ENCODE assay signal across 8 cellular contexts in the genomic region with DNA sequence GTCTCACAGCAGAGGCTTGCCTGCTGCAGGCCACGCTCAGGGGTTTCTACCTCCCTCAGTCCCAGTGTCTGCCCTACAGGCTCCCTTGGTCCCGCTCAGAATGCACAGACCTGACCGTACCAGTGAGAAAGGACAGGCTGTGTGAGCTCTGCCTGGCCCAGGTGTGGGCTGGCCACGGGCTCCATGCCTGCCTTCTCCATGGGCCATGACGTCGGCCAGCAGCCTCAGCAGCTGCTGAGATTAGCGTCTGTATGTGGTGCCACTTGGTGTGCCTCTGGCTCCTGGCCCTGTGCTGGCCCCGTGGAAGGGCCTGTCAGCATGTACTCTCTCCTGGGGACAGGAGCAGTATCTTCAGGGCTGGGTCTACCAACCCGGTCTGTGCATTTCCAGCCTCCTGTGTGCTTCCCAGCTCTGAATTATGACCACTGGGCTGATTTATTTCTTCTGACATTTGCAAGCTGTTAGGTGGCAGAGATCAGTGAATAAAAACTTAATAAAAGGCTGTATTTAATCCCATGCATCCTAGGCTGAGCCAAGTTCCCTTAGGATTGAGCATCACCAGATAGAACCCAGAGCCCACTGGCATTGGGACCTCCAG. TPM values are rescaled to one million over a fixed set of nuclear protein-coding genes. Genes with fewer than 3 reads are reported as not detected.
A peak's percentile ranks its signal among the peaks of the same experiment; 100 is the strongest.
DNase-seq lines count a peak whose midpoint lies in the region; ATAC-seq, FAIRE-seq and TF ChIP-seq lines count a peak whose summit lies in the region.

No MANE protein-coding gene starts in this region.

- H3K4me1 Mint-ChIP-seq in activated CD4-positive, alpha-beta T cell treated with anti-CD3 and anti-CD28 coated beads, Interleukin-2, amount 10 ng/mL, durations not matched to agents 7 days and 5 days, result peaks cover 98% of the 10 kb centered on the region
- H3K4me1 Mint-ChIP-seq in activated T-helper 2 cell treated with anti-CD3 and anti-CD28 coated beads, Interferon-gamma antibody, Interleukin-2, Interleukin-4, amounts not matched to agents 10 μg/mL and 5 μg/mL and 100 μg/mL, durations not matched to agents 14 hours and 24 hours and 36 hours (ENCODE audit: low read depth), result peaks cover 82% of the 10 kb centered on the region

- H3K4me3 ChIP-seq in HepG2 (replicated peaks in 1 of 3; ENCODE audit: insufficient read depth in 1 of 3, low read depth in 2 of 3, low read length in 3 of 3) (no peak overlapping the region), tibial artery (no peak overlapping the region)

- H3K9ac ChIP-seq in HepG2 (ENCODE audit: insufficient read depth, low read depth, low read length), result no peak overlapping the region

- no peak for DNase-seq in activated CD4-positive, alpha-beta T cell treated with anti-CD3 and anti-CD28 coated beads, Interleukin-2, amount 10 ng/mL, durations not matched to agents 7 days and 5 days
- no peak for DNase-seq in activated CD4-positive, alpha-beta T cell treated with anti-CD3 and anti-CD28 coated beads, Interleukin-2, amount 50 U/mL, for 4 hours
- no peak for DNase-seq in activated T-helper 2 cell treated with anti-CD3 and anti-CD28 coated beads, Interferon-gamma antibody, Interleukin-2, Interleukin-4, amounts not matched to agents 10 μg/mL and 5 μg/mL and 100 μg/mL, durations not matched to agents 14 hours and 24 hours and 36 hours (ENCODE audit: low spot score)
- DNase-seq in HepG2 (ENCODE audit: low spot score) (no peak), tibial artery (no peak), COLO829 (ENCODE audit: low spot score) (no peak), putamen (ENCODE audit: low spot score) (no peak)

- peak overlapping the region; percentile 50 for H3K4me3 Mint-ChIP-seq in activated CD4-positive, alpha-beta T cell treated with anti-CD3 and anti-CD28 coated beads, Interleukin-2, amount 10 ng/mL, durations not matched to agents 7 days and 5 days
- peak overlapping the region; percentile 72 for H3K4me3 Mint-ChIP-seq in activated T-helper 2 cell treated with anti-CD3 and anti-CD28 coated beads, Interferon-gamma antibody, Interleukin-2, Interleukin-4, amounts not matched to agents 10 μg/mL and 5 μg/mL and 100 μg/mL, durations not matched to agents 14 hours and 24 hours and 36 hours (ENCODE audit: low read depth)

- no peak for TF ChIP-seq RAD21 in HepG2 (CRISPR knock-in tag; IDR thresholded peaks at IDR 0.05)

- H3K36me3 ChIP-seq in HepG2 (replicated peaks in 1 of 2; ENCODE audit: control insufficient read depth in 1 of 2, insufficient read depth in 2 of 2, low read length in 2 of 2), result peaks cover 3 to 12% of the 10 kb centered on the region in 2 experiments; a peak in 3 of 5 replicates
- peaks cover 0 to 10% (median 0%) of the 10 kb centered on the region in 3 donors for H3K36me3 ChIP-seq in tibial artery

- H3K9me3 ChIP-seq in HepG2 (ENCODE audit: low read length) (no peaks in the 10 kb centered on the region), tibial artery (no peaks in the 10 kb centered on the region)

- FAIRE-seq in HepG2 (lab: Jason Lieb, UNC), result no peak

- TF ChIP-seq CTCF in HepG2 (CRISPR knock-in tag; IDR thresholded peaks at IDR 0.05) (no peak), tibial artery (IDR thresholded peaks at IDR 0.05) (no peak)

- CTCF ChIA-PET in activated CD4-positive, alpha-beta T cell treated with anti-CD3 and anti-CD28 coated beads, Interleukin-2, amount 10 ng/mL, durations not matched to agents 7 days and 5 days (lab: Charles Lee), result interaction anchor here (1.4 kb wide), 2 partner anchors 14 to 18 kb away, joined by 3 to 4 read pairs; no protein-coding TSS in a partner anchor
- CTCF ChIA-PET in HepG2 (lab: Yijun Ruan, JAX; ENCODE audit: low intra/inter-chr PET ratio, low total read pairs), result no interaction called here

- peaks cover 71% of the 10 kb centered on the region for H3K36me3 Mint-ChIP-seq in activated CD4-positive, alpha-beta T cell treated with anti-CD3 and anti-CD28 coated beads, Interleukin-2, amount 10 ng/mL, durations not matched to agents 7 days and 5 days (ENCODE audit: low read depth)
- peaks cover 66% of the 10 kb centered on the region for H3K36me3 Mint-ChIP-seq in activated T-helper 2 cell treated with anti-CD3 and anti-CD28 coated beads, Interferon-gamma antibody, Interleukin-2, Interleukin-4, amounts not matched to agents 10 μg/mL and 5 μg/mL and 100 μg/mL, durations not matched to agents 14 hours and 24 hours and 36 hours (ENCODE audit: low read depth)

- H3K79me2 ChIP-seq in HepG2 (ENCODE audit: insufficient read depth, low read length), result peaks cover 11% of the 10 kb centered on the region

- H3K4me1 ChIP-seq in HepG2 (ENCODE audit: insufficient read depth, low read length), result peaks cover 26% of the 10 kb centered on the region
- peaks cover 15 to 85% (median 50%) of the 10 kb centered on the region in 4 donors for H3K4me1 ChIP-seq in tibial artery

- H3K4me2 ChIP-seq in HepG2 (ENCODE audit: low read depth, low read length), result no peak overlapping the region

- H3K27me3 ChIP-seq in HepG2 (ENCODE audit: control insufficient read depth in 1 of 2, insufficient read depth in 2 of 2, low read length in 2 of 2) (no peaks in the 10 kb centered on the region), tibial artery (no peaks in the 10 kb centered on the region)

- H2AFZ ChIP-seq in HepG2 (ENCODE audit: low read length), result no peak overlapping the region

- peak overlapping the region; percentile 95 for H3K27ac Mint-ChIP-seq in activated CD4-positive, alpha-beta T cell treated with anti-CD3 and anti-CD28 coated beads, Interleukin-2, amount 10 ng/mL, durations not matched to agents 7 days and 5 days
- H3K27ac Mint-ChIP-seq in activated T-helper 2 cell treated with anti-CD3 and anti-CD28 coated beads, Interferon-gamma antibody, Interleukin-2, Interleukin-4, amounts not matched to agents 10 μg/mL and 5 μg/mL and 100 μg/mL, durations not matched to agents 14 hours and 24 hours and 36 hours, result peak overlapping the region; percentile 93

- ATAC-seq in HepG2 (peak; percentile 36), HG02763 (IDR thresholded peaks at IDR 0.05; ENCODE audit: unreplicated experiment) (no peak)

- H3K27ac ChIP-seq in HepG2 (ENCODE audit: extremely low read length, insufficient read depth, low read length) (no peak overlapping the region), tibial artery (peak overlapping the region; percentile 82 to 83)

- peaks cover 14% of the 10 kb centered on the region for H4K20me1 ChIP-seq in HepG2 (ENCODE audit: insufficient read depth, low read length)

- TF ChIP-seq EP300 in HepG2 (IDR thresholded peaks at IDR 0.05; ENCODE audit: low read depth in 2 of 2, low read length in 2 of 2), result no peak
- TF ChIP-seq EP300 in HepG2 (CRISPR knock-in tag; IDR thresholded peaks at IDR 0.05; ENCODE audit: borderline replicate concordance), result no peak

- in situ Hi-C loops in HepG2 (cut with HindIII; ENCODE audit: extremely low pct_ligation_motif_present, low pct_unique_long_range_greater_than_20kb), result no loop called here

- H3K27me3 Mint-ChIP-seq in activated CD4-positive, alpha-beta T cell treated with anti-CD3 and anti-CD28 coated beads, Interleukin-2, amount 10 ng/mL, durations not matched to agents 7 days and 5 days, result no peaks in the 10 kb centered on the region
- no peaks in the 10 kb centered on the region for H3K27me3 Mint-ChIP-seq in activated T-helper 2 cell treated with anti-CD3 and anti-CD28 coated beads, Interferon-gamma antibody, Interleukin-2, Interleukin-4, amounts not matched to agents 10 μg/mL and 5 μg/mL and 100 μg/mL, durations not matched to agents 14 hours and 24 hours and 36 hours (ENCODE audit: low read depth)

- intact Hi-C loops in activated T-helper 2 cell treated with anti-CD3 and anti-CD28 coated beads, Interferon-gamma antibody, Interleukin-2, Interleukin-4, amounts not matched to agents 10 μg/mL and 5 μg/mL and 100 μg/mL, durations not matched to agents 14 hours and 24 hours and 36 hours (cut with micrococcal nuclease), result no loop called here
- intact Hi-C loops in HepG2 (cut with micrococcal nuclease; ENCODE audit: unreplicated experiment) (no loop called here), tibial artery (cut with DNase I; ENCODE audit: low total_unique reads) (no loop called here)

- no peaks in the 10 kb centered on the region for H3K9me3 Mint-ChIP-seq in activated CD4-positive, alpha-beta T cell treated with anti-CD3 and anti-CD28 coated beads, Interleukin-2, amount 10 ng/mL, durations not matched to agents 7 days and 5 days
- H3K9me3 Mint-ChIP-seq in activated T-helper 2 cell treated with anti-CD3 and anti-CD28 coated beads, Interferon-gamma antibody, Interleukin-2, Interleukin-4, amounts not matched to agents 10 μg/mL and 5 μg/mL and 100 μg/mL, durations not matched to agents 14 hours and 24 hours and 36 hours, result no peaks in the 10 kb centered on the region

- WGBS in HepG2 (ENCODE audit: low lambda C conversion rate), result 88% methylated on average over 2 of the region's 9 CpGs

- BruUV-seq in HepG2 (replicated peaks; lab: Mats Ljungman, UMichigan), result no TSS peak

- POLR2A ChIA-PET in activated CD4-positive, alpha-beta T cell treated with anti-CD3 and anti-CD28 coated beads, Interleukin-2, amount 10 ng/mL, durations not matched to agents 7 days and 5 days (lab: Charles Lee), result no interaction called here
- POLR2A ChIA-PET in HepG2 (lab: Yijun Ruan, JAX), result no interaction called here

- TF ChIP-seq POLR2A in HepG2 (IDR thresholded peaks at IDR 0.05; ENCODE audit: insufficient read depth in 1 of 2, low read depth in 2 of 2, low read length in 2 of 2), result no peak

RNA-seq across cellular contexts. Expression of a gene that starts 25.7 kb away (rescaled TPM):
- total RNA-seq in activated CD4-positive, alpha-beta T cell treated with anti-CD3 and anti-CD28 coated beads, Interleukin-2, amount 10 ng/mL, durations not matched to agents 7 days and 5 days, result 100 to 1,000 TPM; 235 to 264 TPM
- total RNA-seq in activated T-helper 2 cell treated with anti-CD3 and anti-CD28 coated beads, Interferon-gamma antibody, Interleukin-2, Interleukin-4, amounts not matched to agents 10 μg/mL and 5 μg/mL and 100 μg/mL, durations not matched to agents 14 hours and 24 hours and 36 hours, result 127 and 132 TPM in 2 replicates
- 25.1 and 27.8 TPM in 2 replicates for total RNA-seq in HepG2 (2016; rRNA removed; fragmentation: Illumina TruSeq; extraction: Trizol)
- 1.4 and 2.8 TPM in 2 replicates for total RNA-seq in HepG2 (2016; cell fraction: cytosol; rRNA removed; fragmentation: Illumina TruSeq; extraction: Trizol; ENCODE audit: low read depth)
- 21.2 and 24.1 TPM in 2 replicates for total RNA-seq in HepG2 (2016; cell fraction: insoluble cytoplasmic fraction; rRNA removed; fragmentation: Illumina TruSeq; extraction: Trizol)
- total RNA-seq in HepG2 (2016; cell fraction: membrane; rRNA removed; fragmentation: Illumina TruSeq; extraction: Trizol), result 6.8 and 8.3 TPM in 2 replicates
- total RNA-seq in HepG2 (2016; cell fraction: nucleus; rRNA removed; fragmentation: Illumina TruSeq; extraction: Trizol), result 13.1 and 18.9 TPM in 2 replicates
- 16.8 and 18.8 TPM in 2 replicates for polyA plus RNA-seq in HepG2 (2011; rRNA removed)
- 9.1 and 11.1 TPM in 2 replicates for polyA plus RNA-seq in HepG2 (2011; cell fraction: cytosol; rRNA removed)
- polyA plus RNA-seq in HepG2 (2011; cell fraction: nucleus; rRNA removed), result 12.3 and 14.2 TPM in 2 replicates
- 22.0 and 24.4 TPM in 2 replicates for polyA plus RNA-seq in HepG2 (2012)
- 1.1 and 2.1 TPM in 2 replicates for polyA plus RNA-seq in HepG2 (2016; cell fraction: cytosol; fragmentation: Illumina TruSeq; extraction: Trizol; ENCODE audit: low read depth)
- polyA plus RNA-seq in HepG2 (2016; cell fraction: insoluble cytoplasmic fraction; fragmentation: Illumina TruSeq; extraction: Trizol; ENCODE audit: low read depth), result 31.2 and 34.3 TPM in 2 replicates
- 5.5 and 7.5 TPM in 2 replicates for polyA plus RNA-seq in HepG2 (2016; cell fraction: membrane; fragmentation: Illumina TruSeq; extraction: Trizol; ENCODE audit: low read depth)
- 30.0 and 34.4 TPM in 2 replicates for polyA plus RNA-seq in HepG2 (2016; cell fraction: nucleus; fragmentation: Illumina TruSeq; extraction: Trizol; ENCODE audit: insufficient read depth, low read depth)
- polyA minus RNA-seq in HepG2 (2011; rRNA and poly(A)+ RNA removed; ENCODE audit: low replicate concordance), result 23.8 and 65.8 TPM in 2 replicates
- polyA minus RNA-seq in HepG2 (2011; cell fraction: cytosol; rRNA and poly(A)+ RNA removed), result 12.2 and 13.9 TPM in 2 replicates
- 6.3 and 8.8 TPM in 2 replicates for polyA minus RNA-seq in HepG2 (2011; cell fraction: nucleus; rRNA and poly(A)+ RNA removed)
